30 cellular contexts compared by ENCODE assay signal in genomic region chr7:113652501-113652900, GRCh38.
A peak's percentile ranks its signal among the peaks of the same experiment; 100 is the strongest.
DNase-seq lines count a peak whose midpoint lies in the region; ATAC-seq and TF ChIP-seq lines count a peak whose summit lies in the region.
"Had no signal": no experiment of that assay in that cellular context is flagged by ENCODE, and none has a peak within 500 bp of the region (broad histone marks: within the 10 kb centered on the region; RNA-seq: fewer than 3 reads in every experiment).

No MANE protein-coding gene starts in this region.

- H3K36me3 Mint-ChIP-seq in MCF 10A (ENCODE audit: insufficient read depth, unreplicated experiment) = peaks cover 6% of the 10 kb centered on the region
- H3K36me3 Mint-ChIP-seq: CD14-positive monocyte, naive B cell had no signal

- CTCF ChIA-PET in MCF 10A (lab: Yijun Ruan, JAX) = no interaction called here

- DNase-seq in MCF 10A (ENCODE audit: unreplicated experiment) = peak; percentile 50
- DNase-seq in breast epithelium (ENCODE audit: low spot score in 2 of 2) = no peak
- DNase-seq in astrocyte of the hippocampus (ENCODE audit: low read depth, low spot score) = peak; percentile 56
- DNase-seq in foreskin keratinocyte = peak; percentile 73 to 90
- DNase-seq in NCI-H2227 treated with DMSO at 0.1 percent for 48 hours (lab: John Stamatoyannopoulos, UW) = no peak
- DNase-seq in DMS114 treated with DMSO at 0.1 percent for 48 hours (lab: John Stamatoyannopoulos, UW; ENCODE audit: unreplicated experiment) = no peak
- DNase-seq: activated CD4-positive, alpha-beta T cell treated with anti-CD3 and anti-CD28 coated beads for 36 hours; activated gamma-delta T cell treated with Interleukin-2 at 50 U/mL for 16 hours; activated T-cell treated with anti-CD3 and anti-CD28 coated beads, Interleukin-2, amount 50 U/mL, for 4 hours; brain microvascular endothelial cell; DND-41; foreskin melanocyte; GOT3; Kasumi-1; left lung; naive B cell; NCI-H1694; NCI-H2171; stimulated activated naive CD8-positive, alpha-beta T cell treated with anti-CD3 and anti-CD28 coated beads, Interleukin-15, amount 100 ng/mL, for 72 hours; thyroid gland had no signal

- intact Hi-C loops in MCF 10A (cut with micrococcal nuclease) (no loop called here), breast epithelium (cut with DNase I; ENCODE audit: low total_unique reads) (no loop called here)

- H3K4me1 ChIP-seq in breast epithelium = no peaks in the 10 kb centered on the region
- H3K4me1 ChIP-seq in foreskin keratinocyte = peaks cover 7% of the 10 kb centered on the region
- H3K4me1 ChIP-seq: left lung, prostate gland, SJSA1, thyroid gland, vagina had no signal

- H3K27me3 Mint-ChIP-seq in MCF 10A (ENCODE audit: insufficient read depth, unreplicated experiment) = no peaks in the 10 kb centered on the region
- H3K27me3 Mint-ChIP-seq: activated CD4-positive, alpha-beta T cell treated with anti-CD3 and anti-CD28 coated beads for 36 hours; naive B cell; stimulated activated naive CD8-positive, alpha-beta T cell treated with anti-CD3 and anti-CD28 coated beads, Interleukin-15, amount 100 ng/mL, for 72 hours had no signal

- H3K27ac ChIP-seq in breast epithelium (no peak overlapping the region), foreskin keratinocyte (peak overlapping the region; percentile 16)
- H3K27ac ChIP-seq: 22Rv1, brain microvascular endothelial cell, HL-60, left lung, neutrophil, prostate gland, SJSA1, thyroid gland, vagina had no signal

- H3K27me3 ChIP-seq in breast epithelium (no peaks in the 10 kb centered on the region), foreskin keratinocyte (no peaks in the 10 kb centered on the region)
- H3K27me3 ChIP-seq: brain microvascular endothelial cell, left lung, neutrophil, SJSA1, thyroid gland, vagina had no signal

- POLR2A ChIA-PET in MCF 10A (lab: Yijun Ruan, JAX) = interaction anchor here (1.0 kb wide), 1 partner anchor 88 kb away, joined by 5 read pairs; no protein-coding TSS in a partner anchor

- TF ChIP-seq POLR2A in breast epithelium (IDR thresholded peaks at IDR 0.05) = no peak

- ATAC-seq in foreskin keratinocyte (peak; percentile 98), GM21786 (IDR thresholded peaks at IDR 0.05; ENCODE audit: unreplicated experiment) (no peak), GM18498 (IDR thresholded peaks at IDR 0.05; ENCODE audit: unreplicated experiment) (no peak)
- ATAC-seq: activated CD4-positive, alpha-beta T cell treated with anti-CD3 and anti-CD28 coated beads for 36 hours; activated T-cell treated with anti-CD3 and anti-CD28 coated beads, Interleukin-2, amount 50 U/mL, for 4 hours; HepG2; left lung; stimulated activated naive CD8-positive, alpha-beta T cell treated with anti-CD3 and anti-CD28 coated beads, Interleukin-15, amount 100 ng/mL, for 72 hours had no signal

- peak overlapping the region; percentile 92 for H3K27ac Mint-ChIP-seq in MCF 10A (ENCODE audit: low read depth, unreplicated experiment)
- H3K27ac Mint-ChIP-seq: activated CD4-positive, alpha-beta T cell treated with anti-CD3 and anti-CD28 coated beads for 36 hours; CD14-positive monocyte; naive B cell; stimulated activated naive CD8-positive, alpha-beta T cell treated with anti-CD3 and anti-CD28 coated beads, Interleukin-15, amount 100 ng/mL, for 72 hours had no signal

- BruUV-seq in MCF 10A (replicated peaks; lab: Mats Ljungman, UMichigan) = no TSS peak

- no peak overlapping the region for H3K4me3 Mint-ChIP-seq in MCF 10A (ENCODE audit: unreplicated experiment)
- H3K4me3 Mint-ChIP-seq: activated CD4-positive, alpha-beta T cell treated with anti-CD3 and anti-CD28 coated beads for 36 hours; activated T-cell treated with anti-CD3 and anti-CD28 coated beads, Interleukin-2, amount 50 U/mL, for 4 hours; CD14-positive monocyte; naive B cell; stimulated activated naive CD8-positive, alpha-beta T cell treated with anti-CD3 and anti-CD28 coated beads, Interleukin-15, amount 100 ng/mL, for 72 hours had no signal

- H3K9me3 Mint-ChIP-seq in MCF 10A (ENCODE audit: unreplicated experiment) = peaks cover 10% of the 10 kb centered on the region
- H3K9me3 Mint-ChIP-seq: stimulated activated naive CD8-positive, alpha-beta T cell treated with anti-CD3 and anti-CD28 coated beads, Interleukin-15, amount 100 ng/mL, for 72 hours had no signal

- H3K36me3 ChIP-seq in breast epithelium = no peaks in the 10 kb centered on the region
- H3K36me3 ChIP-seq: brain microvascular endothelial cell, left lung, neutrophil, prostate gland, SJSA1, thyroid gland, vagina had no signal

- H3K9me3 ChIP-seq in breast epithelium = no peaks in the 10 kb centered on the region
- H3K9me3 ChIP-seq: left lung, neutrophil, prostate gland, SJSA1, thyroid gland, vagina had no signal

- H3K4me3 ChIP-seq in breast epithelium = no peak overlapping the region
- H3K4me3 ChIP-seq: left lung, prostate gland, SJSA1, thyroid gland, vagina had no signal

- H3K4me1 Mint-ChIP-seq in MCF 10A (ENCODE audit: insufficient read depth, unreplicated experiment) = peaks cover 16% of the 10 kb centered on the region
- H3K4me1 Mint-ChIP-seq: activated CD4-positive, alpha-beta T cell treated with anti-CD3 and anti-CD28 coated beads for 36 hours; CD14-positive monocyte; naive B cell; stimulated activated naive CD8-positive, alpha-beta T cell treated with anti-CD3 and anti-CD28 coated beads, Interleukin-15, amount 100 ng/mL, for 72 hours had no signal

- TF ChIP-seq CTCF in MCF 10A (IDR thresholded peaks at IDR 0.05; ENCODE audit: unreplicated experiment) (no peak), breast epithelium (IDR thresholded peaks at IDR 0.05) (no peak), foreskin keratinocyte (conservative IDR thresholded peaks at IDR 0.05) (no peak)

Comparison
In these comparisons a context has a peak if more than half of its experiments do, and no peak if none do; other contexts are left out.
1. DNase-seq: peak in MCF 10A (single experiment), astrocyte of the hippocampus (single experiment) and foreskin keratinocyte (2 of 2); none in breast epithelium (0 of 2), NCI-H2227 treated with DMSO at 0.1 percent for 48 hours (single experiment) and DMS114 treated with DMSO at 0.1 percent for 48 hours (single experiment).